In genomic region chrX:30513284-30513683, GRCh38 we compare ENCODE assay signal across 8 cellular contexts.
DNase-seq lines count a peak whose midpoint lies in the region; ATAC-seq and TF ChIP-seq lines count a peak whose summit lies in the region.

No MANE protein-coding gene starts in this region.

- TF ChIP-seq CTCF in AG09319 (IDR thresholded peaks at IDR 0.05; ENCODE audit: low read depth, low read length), result peak; percentile 35
- TF ChIP-seq CTCF in omental fat pad (IDR thresholded peaks at IDR 0.05), result no peak

- no peak for DNase-seq in AG09319 (ENCODE audit: extremely low read depth, low read depth)
- DNase-seq in OCI-M1 (lab: John Stamatoyannopoulos, UW), result peak; percentile 31
- peak; percentile 15 for DNase-seq in fibroblast of peridontal ligament (ENCODE audit: extremely low read depth)
- no peak for DNase-seq in omental fat pad (ENCODE audit: low spot score)
- DNase-seq in NCI-H69 (lab: John Stamatoyannopoulos, UW), result no peak
- DNase-seq in activated CD4-positive, CD25-positive, alpha-beta regulatory T cell treated with anti-CD3 and anti-CD28 coated beads, Interleukin-2, amount 50 U/mL, for 72 hours, result no peak

- ATAC-seq in GM18870 (IDR thresholded peaks at IDR 0.05; ENCODE audit: unreplicated experiment) (peak; percentile 53), HG02840 (IDR thresholded peaks at IDR 0.05; ENCODE audit: low FRiP score, unreplicated experiment) (no peak), omental fat pad (ENCODE audit: low FRiP score) (no peak)

Comparison
In these comparisons a context has a peak if more than half of its experiments do, and no peak if none do; other contexts are left out.
1. DNase-seq: peak in OCI-M1 (single experiment) and fibroblast of peridontal ligament (single experiment); none in AG09319 (single experiment), omental fat pad (single experiment), NCI-H69 (single experiment) and activated CD4-positive, CD25-positive, alpha-beta regulatory T cell treated with anti-CD3 and anti-CD28 coated beads, Interleukin-2, amount 50 U/mL, for 72 hours (single experiment).